In the genomic region with DNA sequence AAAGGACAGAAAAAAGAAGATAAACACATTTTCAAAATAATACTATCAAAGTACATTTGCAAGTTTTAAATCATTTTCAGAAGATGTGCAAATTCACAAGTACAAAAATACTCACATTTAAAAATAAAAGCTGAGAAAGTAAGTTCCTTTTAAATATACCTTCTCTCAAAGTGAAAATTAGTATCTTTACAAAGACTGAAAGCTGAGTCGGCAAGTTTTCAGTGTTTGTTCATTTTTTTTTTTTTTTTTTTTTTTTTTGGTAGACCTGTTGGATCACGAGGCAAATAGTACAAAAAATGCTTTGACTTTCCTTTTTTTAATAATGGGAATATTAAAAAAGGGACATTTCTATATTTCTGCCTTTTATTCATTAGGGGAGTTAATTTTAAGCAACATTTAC, we compare ENCODE assay signal across 22 cellular contexts.
"Had no signal": no experiment of that assay in that cellular context is flagged by ENCODE, and none has a peak within 500 bp of the region (broad histone marks: within the 10 kb centered on the region; RNA-seq: fewer than 3 reads in every experiment).

No MANE protein-coding gene starts in this region.

- H3K4me1 ChIP-seq: left ventricle myocardium inferior, right atrium auricular region, stomach, testis, thyroid gland, transverse colon, upper lobe of left lung, vagina had no signal

- ATAC-seq: natural killer cell treated with Interleukin-12 subunit alpha and Interleukin-12 subunit beta and Interleukin-15 and Interleukin-18, amount 100 ng/mL, for 72 hours; sciatic nerve; stimulated activated naive B cell treated with anti-CD40 and anti-IgM and Interleukin-4, amounts not matched to agents 10 μg/mL and 1 μg/mL and 100 μg/mL, for 72 hours; stimulated activated naive CD8-positive, alpha-beta T cell treated with anti-CD3 and anti-CD28 coated beads, Interleukin-15, Interleukin-2, amounts not matched to agents 100 U/mL and 50 U/mL, for 24 hours had no signal

- H3K9me3 ChIP-seq: left ventricle myocardium inferior, ovary, right atrium auricular region, stomach, testis, thyroid gland, transverse colon, upper lobe of left lung, vagina had no signal

- H3K36me3 ChIP-seq: left ventricle myocardium inferior, ovary, right atrium auricular region, stomach, thyroid gland, transverse colon, upper lobe of left lung, vagina had no signal

- H3K4me3 ChIP-seq: left ventricle myocardium inferior, lung, ovary, right atrium auricular region, skin epidermis, stomach, testis, thyroid gland, transverse colon, upper lobe of left lung, vagina had no signal

- H3K27me3 ChIP-seq: ovary, right atrium auricular region, stomach, testis, thyroid gland, transverse colon, upper lobe of left lung, vagina had no signal

- DNase-seq: hippocampal formation; left ventricle myocardium inferior; mesendoderm; naive B cell; ovary; stimulated activated CD4-positive, alpha-beta T cell treated with anti-CD3 and anti-CD28 coated beads, Interleukin-12 subunit alpha, Interleukin-12 subunit beta, amount 100 ng/mL, for 4 hours; stimulated activated CD4-positive, alpha-beta T cell treated with anti-CD3 and anti-CD28 coated beads, Interleukin-15, amount 100 ng/mL, for 24 hours; stimulated activated CD4-positive, alpha-beta T cell treated with anti-CD3 and anti-CD28 coated beads, Interleukin-2, amount 100 ng/mL, for 24 hours; stimulated activated CD4-positive, alpha-beta T cell treated with anti-CD3 and anti-CD28 coated beads, Interleukin-4, amount 100 ng/mL, for 1 hour; stimulated activated naive B cell treated with anti-CD40 and anti-IgM and Interleukin-4, amounts not matched to agents 10 μg/mL and 1 μg/mL and 100 μg/mL, for 72 hours; stimulated activated naive CD8-positive, alpha-beta T cell treated with anti-CD3 and anti-CD28 coated beads, Interleukin-15, Interleukin-2, amounts not matched to agents 100 U/mL and 50 U/mL, for 24 hours; stomach; testis; thyroid gland; transverse colon; upper lobe of left lung had no signal

- H3K27ac ChIP-seq: left ventricle myocardium inferior, ovary, right atrium auricular region, skin epidermis, stomach, testis, thyroid gland, transverse colon, upper lobe of left lung, vagina had no signal
